In genomic region chr2:73043978-73044832, GRCh38 we compare ENCODE assay signal across 16 cellular contexts. TPM values are rescaled to one million over a fixed set of nuclear protein-coding genes. Genes with fewer than 3 reads are reported as not detected.
A peak's percentile ranks its signal among the peaks of the same experiment; 100 is the strongest.
DNase-seq lines count a peak whose midpoint lies in the region; TF ChIP-seq lines count a peak whose summit lies in the region.
"Had no signal": no experiment of that assay in that cellular context is flagged by ENCODE, and none has a peak within 500 bp of the region (broad histone marks: within the 10 kb centered on the region; RNA-seq: fewer than 3 reads in every experiment).

No MANE protein-coding gene starts in this region.

- no peak for TF ChIP-seq CTCF in HL-60 (IDR thresholded peaks at IDR 0.05; ENCODE audit: insufficient read depth, low read length)
- TF ChIP-seq CTCF in neural crest cell (conservative IDR thresholded peaks at IDR 0.05), result no peak

- H3K36me3 Mint-ChIP-seq in neural crest cell (ENCODE audit: low read depth), result no peaks in the 10 kb centered on the region

- no peaks in the 10 kb centered on the region for H3K4me1 ChIP-seq in GM23248 (ENCODE audit: insufficient read depth)
- H3K4me1 ChIP-seq: psoas muscle had no signal

- H3K27me3 ChIP-seq in HL-60 (ENCODE audit: insufficient read depth, poor library complexity, severe bottlenecking) (no peaks in the 10 kb centered on the region), GM23248 (replicated peaks; ENCODE audit: insufficient read depth) (no peaks in the 10 kb centered on the region)

- H3K4me3 ChIP-seq in HL-60 (replicated peaks; ENCODE audit: insufficient read depth, low read length) (no peak overlapping the region), GM23248 (no peak overlapping the region)
- H3K4me3 ChIP-seq: psoas muscle had no signal

- peak; percentile 49 for DNase-seq in DMS153 (lab: John Stamatoyannopoulos, UW)
- DNase-seq in HL-60 (ENCODE audit: low read depth in 1 of 2, low spot score in 1 of 2), result no peak
- peak; percentile 21 for DNase-seq in cerebellar cortex (ENCODE audit: low spot score)
- no peak for DNase-seq in neural crest cell (ENCODE audit: low read depth, low spot score)
- no peak for DNase-seq in NK-92 (lab: John Stamatoyannopoulos, UW; ENCODE audit: unreplicated experiment)
- no peak for DNase-seq in GM23248
- DNase-seq in stimulated activated CD4-positive, alpha-beta T cell treated with anti-CD3 and anti-CD28 coated beads, Interleukin-4, amount 100 ng/mL, for 4 hours, result no peak
- DNase-seq: activated CD4-positive, alpha-beta T cell treated with anti-CD3 and anti-CD28 coated beads, Interleukin-2, amount 50 U/mL, for 48 hours; AML-193; aorta; DMS 273 treated with DMSO at 0.1 percent for 48 hours; NCI-H187; psoas muscle; RPMI8226; stimulated activated CD4-positive, alpha-beta T cell treated with anti-CD3 and anti-CD28 coated beads, Interleukin-15, amount 100 ng/mL, for 24 hours; SW 1271 had no signal

- no peaks in the 10 kb centered on the region for H3K9me3 Mint-ChIP-seq in neural crest cell

- H3K9me2 ChIP-seq in GM23248 (ENCODE audit: insufficient read depth), result no peaks in the 10 kb centered on the region

- no peak overlapping the region for H2AFZ ChIP-seq in GM23248

- H3K79me2 ChIP-seq in GM23248 (ENCODE audit: insufficient read depth), result no peaks in the 10 kb centered on the region

- 69 to 70% methylated on average over 12 of the region's 12 CpGs for WGBS in GM23248 (ENCODE audit: low coverage in 1 of 2, low lambda C conversion rate in 2 of 2, missing lambda C conversion rate in 2 of 2), 2 experiments

- H3K9ac ChIP-seq in GM23248, result no peak overlapping the region

- no peak overlapping the region for H3K4me3 Mint-ChIP-seq in neural crest cell

- no peaks in the 10 kb centered on the region for H3K9me3 ChIP-seq in GM23248 (ENCODE audit: low read depth)
- H3K9me3 ChIP-seq: psoas muscle had no signal

- in situ Hi-C loops in GM23248 (cut with MboI), result no loop called here

- peak overlapping the region; percentile 58 for H3K27ac Mint-ChIP-seq in neural crest cell (ENCODE audit: unreplicated experiment)

- H4K20me1 ChIP-seq in GM23248 (ENCODE audit: insufficient read depth), result no peaks in the 10 kb centered on the region

- H3K4me2 ChIP-seq in GM23248 (ENCODE audit: unreplicated experiment), result no peak overlapping the region

- H3K27ac ChIP-seq in HL-60 (replicated peaks) (peak overlapping the region; percentile 7; the same call in 1 of the 2 replicates), GM23248 (no peak overlapping the region)
- H3K27ac ChIP-seq: psoas muscle had no signal

- H3K27me3 Mint-ChIP-seq in neural crest cell (ENCODE audit: low read depth), result no peaks in the 10 kb centered on the region

- H3F3A ChIP-seq in GM23248 (ENCODE audit: insufficient read depth), result no peaks in the 10 kb centered on the region

- H3K36me3 ChIP-seq in GM23248 (ENCODE audit: low read depth), result peaks cover 2% of the 10 kb centered on the region; the same call in 1 of the 2 replicates

- peaks cover 18% of the 10 kb centered on the region for H3K4me1 Mint-ChIP-seq in neural crest cell

RNA-seq across cellular contexts. Expression of gene SFXN5, which starts 27.3 kb away (rescaled TPM):
- total RNA-seq in neural crest cell, result 21.8 and 23.3 TPM in 2 replicates
- total RNA-seq in GM23248 (2014; rRNA removed; shearing (Covaris generic)), result 16.4 and 17.1 TPM in 2 replicates
- 7.3 and 10.0 TPM in 2 replicates for polyA plus RNA-seq in GM23248 (2016; fragmentation: Nextera tagmentation; extraction: Ambion mirVana)

Comparison
In these comparisons a context has a peak if more than half of its experiments do, and no peak if none do; other contexts are left out.
1. DNase-seq: peak in DMS153 (single experiment) and cerebellar cortex (single experiment); none in HL-60 (0 of 2), neural crest cell (single experiment), NK-92 (single experiment), GM23248 (single experiment) and stimulated activated CD4-positive, alpha-beta T cell treated with anti-CD3 and anti-CD28 coated beads, Interleukin-4, amount 100 ng/mL, for 4 hours (0 of 2).